ENCODE assay signal across 27 cellular contexts in the genomic region with DNA sequence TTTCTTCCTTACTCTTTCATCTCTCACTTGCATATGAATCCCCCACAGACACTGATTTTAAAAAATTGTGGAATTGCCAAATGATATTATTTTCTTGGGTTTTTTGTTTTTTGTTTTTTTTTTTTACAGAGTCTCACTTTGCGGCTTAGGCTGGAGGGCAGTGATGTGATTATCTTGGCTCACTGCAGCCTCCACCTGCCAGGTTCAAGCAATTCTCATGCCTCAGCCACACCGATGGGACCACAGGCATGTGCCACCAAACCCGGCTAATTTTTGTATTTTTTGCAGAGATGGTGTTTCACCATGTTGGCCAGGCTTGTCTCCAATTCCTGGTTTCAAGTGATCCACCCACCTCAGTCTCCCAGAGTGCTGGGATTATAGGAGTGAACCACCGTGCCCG.
"Had no signal": no experiment of that assay in that cellular context is flagged by ENCODE, and none has a peak within 500 bp of the region (broad histone marks: within the 10 kb centered on the region; RNA-seq: fewer than 3 reads in every experiment).

No MANE protein-coding gene starts in this region.

- FAIRE-seq: small intestine had no signal

- H3K4me3 Mint-ChIP-seq: naive thymus-derived CD8-positive, alpha-beta T cell; natural killer cell treated with Interleukin-12 subunit alpha and Interleukin-12 subunit beta and Interleukin-15 and Interleukin-18, amount 100 ng/mL, for 72 hours; nephron progenitor cell; neural crest cell; stimulated activated effector memory CD8-positive, alpha-beta T cell treated with anti-CD3 and anti-CD28 coated beads, Interleukin-12 subunit alpha, Interleukin-12 subunit beta, amount 100 ng/mL, for 72 hours; stimulated activated naive CD8-positive, alpha-beta T cell treated with anti-CD3 and anti-CD28 coated beads, Interleukin-15, amount 100 ng/mL, for 72 hours; type B pancreatic cell had no signal

- H3K36me3 Mint-ChIP-seq: naive thymus-derived CD8-positive, alpha-beta T cell; natural killer cell treated with Interleukin-12 subunit alpha and Interleukin-12 subunit beta and Interleukin-15 and Interleukin-18, amount 100 ng/mL, for 72 hours had no signal

- DNase-seq: naive thymus-derived CD8-positive, alpha-beta T cell; nephron progenitor cell; nucleus accumbens; posterior cingulate gyrus; psoas muscle; right cardiac atrium; right lobe of liver; sigmoid colon; small intestine; stimulated activated CD4-positive, alpha-beta T cell treated with anti-CD3 and anti-CD28 coated beads, Interleukin-15, amount 100 ng/mL, for 24 hours; stimulated activated CD4-positive, alpha-beta T cell treated with anti-CD3 and anti-CD28 coated beads, Interleukin-2, amount 100 ng/mL, for 24 hours; stimulated activated CD4-positive, alpha-beta T cell treated with anti-CD3 and anti-CD28 coated beads, Interleukin-2, amount 100 ng/mL, for 48 hours; stimulated activated CD4-positive, alpha-beta T cell treated with anti-CD3 and anti-CD28 coated beads, Interleukin-4, amount 100 ng/mL, for 24 hours; stimulated activated naive CD4-positive, alpha-beta T cell; stimulated activated naive CD8-positive, alpha-beta T cell treated with anti-CD3 and anti-CD28 coated beads, Interleukin-15, amount 100 ng/mL, for 72 hours; stimulated activated naive CD8-positive, alpha-beta T cell treated with anti-CD3 and anti-CD28 coated beads, Interleukin-15, Interleukin-2, amounts not matched to agents 100 U/mL and 50 U/mL, for 24 hours; substantia nigra; testis; tibial artery; transverse colon; upper lobe of right lung; uterus had no signal

- H3K27ac Mint-ChIP-seq: naive thymus-derived CD8-positive, alpha-beta T cell; natural killer cell treated with Interleukin-12 subunit alpha and Interleukin-12 subunit beta and Interleukin-15 and Interleukin-18, amount 100 ng/mL, for 72 hours; stimulated activated effector memory CD8-positive, alpha-beta T cell treated with anti-CD3 and anti-CD28 coated beads, Interleukin-12 subunit alpha, Interleukin-12 subunit beta, amount 100 ng/mL, for 72 hours; type B pancreatic cell had no signal

- ATAC-seq: naive thymus-derived CD8-positive, alpha-beta T cell; natural killer cell treated with Interleukin-12 subunit alpha and Interleukin-12 subunit beta and Interleukin-15 and Interleukin-18, amount 100 ng/mL, for 72 hours; psoas muscle; right cardiac atrium; right lobe of liver; stimulated activated effector memory CD8-positive, alpha-beta T cell treated with anti-CD3 and anti-CD28 coated beads, Interleukin-12 subunit alpha, Interleukin-12 subunit beta, amount 100 ng/mL, for 72 hours; stimulated activated naive CD8-positive, alpha-beta T cell treated with anti-CD3 and anti-CD28 coated beads, Interleukin-15, amount 100 ng/mL, for 72 hours; stimulated activated naive CD8-positive, alpha-beta T cell treated with anti-CD3 and anti-CD28 coated beads, Interleukin-15, Interleukin-2, amounts not matched to agents 100 U/mL and 50 U/mL, for 24 hours; upper lobe of right lung had no signal

- H3K27me3 Mint-ChIP-seq: naive thymus-derived CD8-positive, alpha-beta T cell; progenitor cell of endocrine pancreas; stimulated activated naive CD8-positive, alpha-beta T cell treated with anti-CD3 and anti-CD28 coated beads, Interleukin-15, amount 100 ng/mL, for 72 hours; type B pancreatic cell had no signal

- H3K9me3 Mint-ChIP-seq: naive thymus-derived CD8-positive, alpha-beta T cell; natural killer cell treated with Interleukin-12 subunit alpha and Interleukin-12 subunit beta and Interleukin-15 and Interleukin-18, amount 100 ng/mL, for 72 hours; nephron progenitor cell; neural crest cell; stimulated activated effector memory CD8-positive, alpha-beta T cell treated with anti-CD3 and anti-CD28 coated beads, Interleukin-12 subunit alpha, Interleukin-12 subunit beta, amount 100 ng/mL, for 72 hours; stimulated activated naive CD8-positive, alpha-beta T cell treated with anti-CD3 and anti-CD28 coated beads, Interleukin-15, amount 100 ng/mL, for 72 hours had no signal

- H3K4me1 Mint-ChIP-seq: naive thymus-derived CD8-positive, alpha-beta T cell; neural crest cell; stimulated activated effector memory CD8-positive, alpha-beta T cell treated with anti-CD3 and anti-CD28 coated beads, Interleukin-12 subunit alpha, Interleukin-12 subunit beta, amount 100 ng/mL, for 72 hours; stimulated activated naive CD8-positive, alpha-beta T cell treated with anti-CD3 and anti-CD28 coated beads, Interleukin-15, amount 100 ng/mL, for 72 hours had no signal
